ENCODE assay signal across 8 cellular contexts in the genomic region with DNA sequence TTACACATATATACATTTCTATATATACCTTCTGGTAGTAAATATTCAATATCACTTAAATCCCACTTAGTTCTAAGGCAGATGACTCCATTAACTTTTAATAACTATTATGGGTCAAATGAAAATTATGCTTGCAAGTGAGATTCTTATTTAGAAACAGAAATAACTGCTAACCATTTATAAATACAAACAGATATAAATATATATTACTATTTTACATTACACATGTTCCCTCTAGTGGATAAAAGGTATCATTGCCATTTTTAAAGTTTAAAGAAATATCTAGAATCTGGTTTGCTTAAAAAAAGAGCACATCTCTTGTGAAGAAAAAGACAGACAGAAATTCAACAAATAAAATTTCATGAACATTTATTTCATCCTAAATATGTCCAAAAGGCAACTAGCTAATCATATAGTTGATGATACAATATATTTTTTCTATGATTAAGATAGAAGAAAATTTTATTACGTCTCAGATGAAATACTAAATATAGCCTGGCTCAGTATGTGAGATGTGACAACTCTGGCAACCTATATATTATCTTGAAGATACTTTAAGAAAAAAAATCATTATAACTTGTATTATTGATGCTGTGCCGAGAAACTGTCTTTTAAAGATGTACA. TPM values are rescaled to one million over a fixed set of nuclear protein-coding genes. Genes with fewer than 3 reads are reported as not detected.
DNase-seq lines count a peak whose midpoint lies in the region; ATAC-seq and TF ChIP-seq lines count a peak whose summit lies in the region.

No MANE protein-coding gene starts in this region.

- DNase-seq in DMS114 treated with DMSO at 0.1 percent for 48 hours (lab: John Stamatoyannopoulos, UW; ENCODE audit: unreplicated experiment) (peak; percentile 37), LHCN-M2 (ENCODE audit: low read depth) (peak; percentile 19), AG08396 (ENCODE audit: low spot score) (no peak), COLO668 (lab: John Stamatoyannopoulos, UW; ENCODE audit: unreplicated experiment) (no peak)
- peak in 5 of 9 donors; percentile 6 to 42 (median 27) for DNase-seq in naive thymus-derived CD4-positive, alpha-beta T cell
- DNase-seq in effector CD8-positive, alpha-beta T cell (lab: John Stamatoyannopoulos, UW): no peak

- ATAC-seq in naive thymus-derived CD4-positive, alpha-beta T cell: peak; percentile 57
- ATAC-seq in HG02678 (IDR thresholded peaks at IDR 0.05; ENCODE audit: unreplicated experiment): no peak

- no peaks in the 10 kb centered on the region for H3K27me3 ChIP-seq in naive thymus-derived CD4-positive, alpha-beta T cell (ENCODE audit: control insufficient read depth in 2 of 2, insufficient read depth in 2 of 2, low read length in 2 of 2)

- no peaks in the 10 kb centered on the region for H3K9me3 Mint-ChIP-seq in brain
- H3K9me3 Mint-ChIP-seq in naive thymus-derived CD4-positive, alpha-beta T cell: no peaks in the 10 kb centered on the region

- no peak overlapping the region for H3K27ac Mint-ChIP-seq in brain
- peak overlapping the region in 2 of 9 donors; percentile 45 to 65 for H3K27ac Mint-ChIP-seq in naive thymus-derived CD4-positive, alpha-beta T cell

- no peak overlapping the region for H3K4me3 ChIP-seq in naive thymus-derived CD4-positive, alpha-beta T cell (ENCODE audit: low read length)

- peaks cover 25% of the 10 kb centered on the region for H3K36me3 Mint-ChIP-seq in brain
- H3K36me3 Mint-ChIP-seq in naive thymus-derived CD4-positive, alpha-beta T cell: peaks cover 3 to 27% (median 15%) of the 10 kb centered on the region in 5 donors

- CTCF ChIA-PET in naive thymus-derived CD4-positive, alpha-beta T cell (lab: Charles Lee): interaction anchor here (0.6 to 3.9 kb wide), 8 partner anchors 9 to 529 kb away, joined by 3 to 58 read pairs (median 3); no protein-coding TSS in a partner anchor

- peak; percentile 80 to 91 for TF ChIP-seq CTCF in brain (conservative IDR thresholded peaks at IDR 0.05)

- intact Hi-C loops in naive thymus-derived CD4-positive, alpha-beta T cell (cut with micrococcal nuclease): loop anchor here (1.0 to 10.0 kb wide), 6 partner anchors 20 to 532 kb away; no protein-coding TSS in a partner anchor

- no peaks in the 10 kb centered on the region for H3K4me1 Mint-ChIP-seq in brain
- peaks cover 0 to 8% (median 0%) of the 10 kb centered on the region in 7 donors for H3K4me1 Mint-ChIP-seq in naive thymus-derived CD4-positive, alpha-beta T cell

- no peaks in the 10 kb centered on the region for H3K9me3 ChIP-seq in naive thymus-derived CD4-positive, alpha-beta T cell (ENCODE audit: control insufficient read depth in 2 of 3, low read length in 3 of 3)

- peaks cover 0 to 8% of the 10 kb centered on the region in 2 donors for H3K4me1 ChIP-seq in naive thymus-derived CD4-positive, alpha-beta T cell (ENCODE audit: control insufficient read depth in 2 of 2, insufficient read depth in 2 of 2, low read length in 2 of 2)

- no peak overlapping the region for H3K27ac ChIP-seq in naive thymus-derived CD4-positive, alpha-beta T cell (ENCODE audit: low read depth, low read length)

- POLR2A ChIA-PET in naive thymus-derived CD4-positive, alpha-beta T cell (lab: Charles Lee): no interaction called here

- peaks cover under 1 to 11% (median 7%) of the 10 kb centered on the region in 3 experiments for H3K36me3 ChIP-seq in naive thymus-derived CD4-positive, alpha-beta T cell (ENCODE audit: control insufficient read depth in 2 of 3, insufficient read depth in 3 of 3, low read length in 3 of 3)

- H3K27me3 Mint-ChIP-seq in brain: no peaks in the 10 kb centered on the region
- no peaks in the 10 kb centered on the region for H3K27me3 Mint-ChIP-seq in naive thymus-derived CD4-positive, alpha-beta T cell

- no peak overlapping the region for H3K4me3 Mint-ChIP-seq in brain
- no peak overlapping the region for H3K4me3 Mint-ChIP-seq in naive thymus-derived CD4-positive, alpha-beta T cell

RNA-seq across cellular contexts. Expression of gene RAD51AP1, which starts 11.7 kb away (rescaled TPM):
- 34.6 and 49.9 TPM in 2 replicates for total RNA-seq in LHCN-M2 (2014; rRNA removed)
- 7.8 TPM for polyA plus RNA-seq in LHCN-M2 (2012)
- 6.7 TPM for polyA plus RNA-seq in brain (ENCODE audit: insufficient read depth, low read depth, low replicate concordance)
- total RNA-seq in naive thymus-derived CD4-positive, alpha-beta T cell: 10 to 100 TPM in 1 of 5 experiments, 1 to 10 TPM in 3, under 1 TPM in 1; 0.13 to 37.6 (median 1.7) TPM
- polyA plus RNA-seq in naive thymus-derived CD4-positive, alpha-beta T cell: 1 to 10 TPM in 1 of 2 donors, under 1 TPM in 1; 0.73 to 1.1 TPM

RNA-seq across cellular contexts. Expression of gene DYRK4, which starts 35.0 kb away (rescaled TPM):
- 25.2 and 30.4 TPM in 2 replicates for total RNA-seq in LHCN-M2 (2014; rRNA removed)
- 39.4 TPM for polyA plus RNA-seq in LHCN-M2 (2012)
- 19.3 TPM for polyA plus RNA-seq in brain (ENCODE audit: insufficient read depth, low read depth, low replicate concordance)
- total RNA-seq in naive thymus-derived CD4-positive, alpha-beta T cell: 10 to 100 TPM in 4 of 5 experiments, 1 to 10 TPM in 1; 9.8 to 25.1 (median 22.0) TPM
- 10 to 100 TPM; 37.4 to 50.9 TPM for polyA plus RNA-seq in naive thymus-derived CD4-positive, alpha-beta T cell

Comparison
In these comparisons a context has a peak if more than half of its experiments do, and no peak if none do; other contexts are left out.
1. DNase-seq: peak in DMS114 treated with DMSO at 0.1 percent for 48 hours (single experiment), LHCN-M2 (single experiment) and naive thymus-derived CD4-positive, alpha-beta T cell (5 of 9); none in effector CD8-positive, alpha-beta T cell (single experiment), AG08396 (single experiment) and COLO668 (single experiment).